Comparison of ENCODE assay signal across 8 cellular contexts in the genomic region with DNA sequence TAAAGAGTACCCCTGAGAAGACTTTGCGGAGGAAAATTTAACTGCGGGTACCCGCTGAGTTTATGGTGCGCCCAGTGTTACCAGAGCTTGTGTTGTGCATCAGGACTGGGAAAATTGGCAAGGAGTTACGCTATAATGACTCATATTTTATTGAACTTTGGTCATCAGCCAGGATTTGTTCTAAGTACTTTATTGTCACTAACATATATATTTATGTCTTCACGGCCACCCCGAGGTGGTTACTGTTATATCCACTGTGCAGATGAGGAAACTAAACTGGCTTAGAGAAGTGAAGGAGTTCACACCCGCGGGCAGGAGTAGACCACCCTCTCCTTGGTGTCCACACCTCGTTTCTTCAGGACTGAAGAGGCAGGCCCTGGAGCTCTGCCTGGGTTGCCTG. TPM values are rescaled to one million over a fixed set of nuclear protein-coding genes. Genes with fewer than 3 reads are reported as not detected.
DNase-seq lines count a peak whose midpoint lies in the region; ATAC-seq and TF ChIP-seq lines count a peak whose summit lies in the region.

No MANE protein-coding gene starts in this region.

- H3K27me3 ChIP-seq in kidney epithelial cell (ENCODE audit: control insufficient read depth, insufficient read depth, low read length): no peaks in the 10 kb centered on the region
- no peaks in the 10 kb centered on the region for H3K27me3 ChIP-seq in suprapubic skin

- no peaks in the 10 kb centered on the region for H3K27me3 Mint-ChIP-seq in MCF 10A (ENCODE audit: insufficient read depth, unreplicated experiment)

- CTCF ChIA-PET in MCF 10A (lab: Yijun Ruan, JAX): interaction anchor here (0.5 to 1.6 kb wide), 8 partner anchors 8 to 177 kb away, joined by 3 to 6 read pairs (median 3); partner anchors contain the start of gene EXT2

- H3K4me3 Mint-ChIP-seq in MCF 10A (ENCODE audit: unreplicated experiment): peak overlapping the region; percentile 78

- peaks cover 17% of the 10 kb centered on the region for H3K4me1 ChIP-seq in suprapubic skin

- H3K36me3 ChIP-seq in kidney epithelial cell (ENCODE audit: control insufficient read depth, insufficient read depth, low read length) (no peaks in the 10 kb centered on the region), suprapubic skin (peaks cover 9% of the 10 kb centered on the region)

- no peaks in the 10 kb centered on the region for H3K9me3 Mint-ChIP-seq in MCF 10A (ENCODE audit: unreplicated experiment)

- POLR2A ChIA-PET in MCF 10A (lab: Yijun Ruan, JAX): interaction anchor here (0.6 to 2.7 kb wide), 8 partner anchors 8 to 186 kb away, joined by 3 to 16 read pairs (median 4); partner anchors contain the start of gene EXT2

- peak overlapping the region; percentile 89 for H3K27ac Mint-ChIP-seq in MCF 10A (ENCODE audit: low read depth, unreplicated experiment)

- TSS peak; percentile 73 for BruUV-seq in MCF 10A (replicated peaks; lab: Mats Ljungman, UMichigan)

- peak; percentile 54 for DNase-seq in NCI-H446 treated with DMSO at 0.1 percent for 48 hours (lab: John Stamatoyannopoulos, UW)
- DNase-seq in MCF 10A (ENCODE audit: unreplicated experiment): peak; percentile 78
- peak; percentile 12 for DNase-seq in kidney epithelial cell (ENCODE audit: low read depth)
- no peak for DNase-seq in suprapubic skin (ENCODE audit: low spot score in 2 of 2)
- no peak for DNase-seq in NCI-H1417 treated with DMSO at 0.1 percent for 48 hours (lab: John Stamatoyannopoulos, UW)

- TF ChIP-seq CTCF in MCF 10A (IDR thresholded peaks at IDR 0.05; ENCODE audit: unreplicated experiment) (no peak), kidney epithelial cell (IDR thresholded peaks at IDR 0.05; ENCODE audit: insufficient read depth, low read length, poor library complexity, severe bottlenecking) (no peak), suprapubic skin (IDR thresholded peaks at IDR 0.05) (no peak)

- WGBS in suprapubic skin: 15% methylated on average over 10 of the region's 10 CpGs

- H3K36me3 Mint-ChIP-seq in MCF 10A (ENCODE audit: insufficient read depth, unreplicated experiment): no peaks in the 10 kb centered on the region

- H3K4me1 Mint-ChIP-seq in MCF 10A (ENCODE audit: insufficient read depth, unreplicated experiment): peaks cover 11% of the 10 kb centered on the region

- TF ChIP-seq EP300 in suprapubic skin (IDR thresholded peaks at IDR 0.05): no peak

- peak overlapping the region; percentile 96 for H3K27ac ChIP-seq in suprapubic skin

- no peak for TF ChIP-seq POLR2A in suprapubic skin (IDR thresholded peaks at IDR 0.05)

- intact Hi-C loops in MCF 10A (cut with micrococcal nuclease): no loop called here

- H3K4me3 ChIP-seq in GM08714 (ENCODE audit: low read length) (peak overlapping the region; percentile 46; the same call in 1 of the 2 replicates), kidney epithelial cell (ENCODE audit: low read depth, low read length) (peak overlapping the region; percentile 57), suprapubic skin (peak overlapping the region; percentile 85)

- ATAC-seq in HG03097 (IDR thresholded peaks at IDR 0.05; ENCODE audit: low FRiP score, unreplicated experiment): no peak
- no peak for ATAC-seq in HG02973 (IDR thresholded peaks at IDR 0.05; ENCODE audit: unreplicated experiment)

- H3K9me3 ChIP-seq in suprapubic skin: no peaks in the 10 kb centered on the region

RNA-seq across cellular contexts. Expression of gene ACCS, which starts 0.7 kb away (rescaled TPM):
- total RNA-seq in MCF 10A (2022) (7.9 and 12.0 TPM in 2 replicates), kidney epithelial cell (14.3 and 17.6 TPM in 2 replicates), suprapubic skin (10 to 100 TPM; 17.4 to 54.1 (median 30.1) TPM)

RNA-seq across cellular contexts. Expression of gene ACCSL, which starts 19.0 kb away (rescaled TPM):
- not detected in 2 replicates for total RNA-seq in MCF 10A (2022)
- not detected in 2 replicates for total RNA-seq in kidney epithelial cell
- total RNA-seq in suprapubic skin: under 1 TPM in 1 of 4 donors, not detected in 3; 0.60 TPM

RNA-seq across cellular contexts. Expression of gene EXT2, which starts 28.7 kb away (rescaled TPM):
- 73.1 and 82.7 TPM in 2 replicates for total RNA-seq in MCF 10A (2022)
- total RNA-seq in kidney epithelial cell: 83.5 and 99.6 TPM in 2 replicates
- 10 to 100 TPM; 66.3 to 82.0 (median 72.4) TPM for total RNA-seq in suprapubic skin

Comparison
In these comparisons a context has a peak if more than half of its experiments do, and no peak if none do; other contexts are left out.
1. DNase-seq: peak in NCI-H446 treated with DMSO at 0.1 percent for 48 hours (single experiment), MCF 10A (single experiment) and kidney epithelial cell (single experiment); none in suprapubic skin (0 of 2) and NCI-H1417 treated with DMSO at 0.1 percent for 48 hours (single experiment).
2. Peak in every context shown above with its lines, with median percentiles within 50 percentile points of each other: H3K4me3 ChIP-seq.